11 cellular contexts compared by ENCODE assay signal in genomic region chr20:49821850-49822249, GRCh38. TPM values are rescaled to one million over a fixed set of nuclear protein-coding genes. Genes with fewer than 3 reads are reported as not detected.
DNase-seq lines count a peak whose midpoint lies in the region; ATAC-seq and TF ChIP-seq lines count a peak whose summit lies in the region.
"Had no signal": no experiment of that assay in that cellular context is flagged by ENCODE, and none has a peak within 500 bp of the region (broad histone marks: within the 10 kb centered on the region; RNA-seq: fewer than 3 reads in every experiment).

No MANE protein-coding gene starts in this region.

- TF ChIP-seq CTCF in SK-N-SH (IDR thresholded peaks at IDR 0.05) = no peak
- no peak for TF ChIP-seq CTCF in SU-DHL-6 (IDR thresholded peaks at IDR 0.05; ENCODE audit: insufficient read depth, low read length, poor library complexity, severe bottlenecking)
- peak; percentile 63 for TF ChIP-seq CTCF in fibroblast of the aortic adventitia (IDR thresholded peaks at IDR 0.05; ENCODE audit: insufficient read depth, low read length)

- no peak overlapping the region for H3K4me3 Mint-ChIP-seq in stimulated activated effector memory CD8-positive, alpha-beta T cell treated with anti-CD3 and anti-CD28 coated beads, Interleukin-12 subunit alpha, Interleukin-12 subunit beta, amount 100 ng/mL, for 72 hours
- H3K4me3 Mint-ChIP-seq: immature natural killer cell had no signal

- H3K36me3 ChIP-seq in SK-N-SH (replicated peaks in 1 of 2; ENCODE audit: control insufficient read depth in 1 of 2, insufficient read depth in 2 of 2, low read length in 1 of 2) (peaks cover 35 to 52% of the 10 kb centered on the region in 2 experiments), SU-DHL-6 (ENCODE audit: low read length) (peaks cover 39% of the 10 kb centered on the region)

- CTCF ChIA-PET in SK-N-SH (lab: Yijun Ruan, JAX) = interaction anchor here (3.3 kb wide), 1 partner anchor 24 kb away, joined by 10 read pairs; no protein-coding TSS in a partner anchor

- ATAC-seq in SK-N-SH treated with all-trans-retinoic acid at 6 μM for 48 hours (peak; percentile 59; the same call in 1 of the 3 replicates), GM21576 (IDR thresholded peaks at IDR 0.05; ENCODE audit: unreplicated experiment) (no peak), GM18868 (IDR thresholded peaks at IDR 0.05; ENCODE audit: unreplicated experiment) (no peak)
- ATAC-seq in stimulated activated effector memory CD8-positive, alpha-beta T cell treated with anti-CD3 and anti-CD28 coated beads, Interleukin-12 subunit alpha, Interleukin-12 subunit beta, amount 100 ng/mL, for 72 hours = peak; percentile 76

- H3K27me3 ChIP-seq in SK-N-SH (ENCODE audit: insufficient read depth) (no peaks in the 10 kb centered on the region), SU-DHL-6 (ENCODE audit: low read length) (no peaks in the 10 kb centered on the region)

- H3K79me2 ChIP-seq in SK-N-SH (ENCODE audit: insufficient read depth) = peaks cover 18% of the 10 kb centered on the region; the same call in 1 of the 2 replicates
- peaks cover 28% of the 10 kb centered on the region for H3K79me2 ChIP-seq in SU-DHL-6 (ENCODE audit: insufficient read depth, low read length)

- H3K4me1 Mint-ChIP-seq in stimulated activated effector memory CD8-positive, alpha-beta T cell treated with anti-CD3 and anti-CD28 coated beads, Interleukin-12 subunit alpha, Interleukin-12 subunit beta, amount 100 ng/mL, for 72 hours = peaks cover 39% of the 10 kb centered on the region

- no peak overlapping the region; a peak in 1 of 4 replicates for H3K27ac ChIP-seq in SK-N-SH (ENCODE audit: low read depth in 2 of 2, low read length in 1 of 2)
- peak overlapping the region; percentile 89 for H3K27ac ChIP-seq in SU-DHL-6 (ENCODE audit: low read depth, low read length)

- no peak overlapping the region for H3K4me3 ChIP-seq in SK-N-SH (ENCODE audit: low read depth in 2 of 2, low read length in 1 of 2)
- no peak overlapping the region for H3K4me3 ChIP-seq in SU-DHL-6 (ENCODE audit: insufficient read depth, low read length, poor library complexity, severe bottlenecking)
- no peak overlapping the region for H3K4me3 ChIP-seq in fibroblast of the aortic adventitia (ENCODE audit: low read depth, low read length)
- H3K4me3 ChIP-seq: A549, HAP-1 had no signal

- H2AFZ ChIP-seq in SK-N-SH (ENCODE audit: low read depth) = no peak overlapping the region
- no peak overlapping the region for H2AFZ ChIP-seq in SU-DHL-6 (ENCODE audit: low read depth, low read length, severe bottlenecking)

- peaks cover 99% of the 10 kb centered on the region for H3K36me3 Mint-ChIP-seq in stimulated activated effector memory CD8-positive, alpha-beta T cell treated with anti-CD3 and anti-CD28 coated beads, Interleukin-12 subunit alpha, Interleukin-12 subunit beta, amount 100 ng/mL, for 72 hours

- H3K4me2 ChIP-seq in SK-N-SH (no peak overlapping the region), SU-DHL-6 (ENCODE audit: low read depth, low read length, poor library complexity, severe bottlenecking) (peak overlapping the region; percentile 40)

- no peak overlapping the region for H3K9ac ChIP-seq in SK-N-SH
- H3K9ac ChIP-seq in SU-DHL-6 (ENCODE audit: low read length) = peak overlapping the region; percentile 33

- H3K9me2 ChIP-seq in SK-N-SH (no peaks in the 10 kb centered on the region), SU-DHL-6 (replicated peaks; ENCODE audit: insufficient read depth, low read length) (no peaks in the 10 kb centered on the region)

- H4K20me1 ChIP-seq in SK-N-SH (ENCODE audit: insufficient read depth) (no peaks in the 10 kb centered on the region), SU-DHL-6 (ENCODE audit: low read depth, low read length) (no peaks in the 10 kb centered on the region)

- no peak for DNase-seq in SK-N-SH
- DNase-seq in fibroblast of the aortic adventitia (ENCODE audit: low read depth) = peak; percentile 77
- no peak for DNase-seq in stimulated activated effector memory CD8-positive, alpha-beta T cell treated with anti-CD3 and anti-CD28 coated beads, Interleukin-12 subunit alpha, Interleukin-12 subunit beta, amount 100 ng/mL, for 72 hours (ENCODE audit: low spot score in 2 of 2)
- DNase-seq in SHP77 (lab: John Stamatoyannopoulos, UW) = no peak
- DNase-seq: immature natural killer cell had no signal

- H3K9me3 ChIP-seq in SK-N-SH (no peaks in the 10 kb centered on the region), SU-DHL-6 (ENCODE audit: insufficient read depth, low read length) (no peaks in the 10 kb centered on the region)
- H3K9me3 ChIP-seq: HAP-1 had no signal

- no peak for TF ChIP-seq RAD21 in SK-N-SH (IDR thresholded peaks at IDR 0.05; ENCODE audit: low read length)

- TF ChIP-seq EP300 in SK-N-SH (IDR thresholded peaks at IDR 0.05; ENCODE audit: borderline replicate concordance in 1 of 2, low read depth in 1 of 2, low read length in 1 of 2) = no peak

- no peaks in the 10 kb centered on the region for H3F3A ChIP-seq in SK-N-SH (replicated peaks; ENCODE audit: insufficient read depth)
- peaks cover 49% of the 10 kb centered on the region for H3F3A ChIP-seq in SU-DHL-6 (ENCODE audit: insufficient read depth)

- 78% methylated on average over 2 of the region's 2 CpGs for WGBS in SK-N-SH (ENCODE audit: low lambda C conversion rate)

- no peak overlapping the region for H3K27ac Mint-ChIP-seq in stimulated activated effector memory CD8-positive, alpha-beta T cell treated with anti-CD3 and anti-CD28 coated beads, Interleukin-12 subunit alpha, Interleukin-12 subunit beta, amount 100 ng/mL, for 72 hours

- no peaks in the 10 kb centered on the region for H3K4me1 ChIP-seq in SK-N-SH (ENCODE audit: control insufficient read depth in 1 of 2, insufficient read depth in 2 of 2, low read depth in 1 of 2, low read length in 1 of 2)

- POLR2A ChIA-PET in SK-N-SH (lab: Yijun Ruan, JAX) = interaction anchor here (0.6 kb wide), 1 partner anchor 22 kb away, joined by 3 read pairs; no protein-coding TSS in a partner anchor

- peaks cover 2% of the 10 kb centered on the region for H3K9me3 Mint-ChIP-seq in stimulated activated effector memory CD8-positive, alpha-beta T cell treated with anti-CD3 and anti-CD28 coated beads, Interleukin-12 subunit alpha, Interleukin-12 subunit beta, amount 100 ng/mL, for 72 hours
- H3K9me3 Mint-ChIP-seq: immature natural killer cell had no signal

TF ChIP-seq in SK-N-SH treated with all-trans-retinoic acid at 6 μM for 48 hours, 23 proteins besides CTCF, POLR2A, EP300 and RAD21 (continues in another document):
- TF ChIP-seq ZC3H10 (CRISPR knock-in tag; IDR thresholded peaks at IDR 0.05) (no peak), POU6F1 (CRISPR knock-in tag; IDR thresholded peaks at IDR 0.05; ENCODE audit: borderline replicate concordance, low read depth) (no peak)

TF ChIP-seq in SK-N-SH, 30 proteins besides CTCF, POLR2A, EP300 and RAD21:
- TF ChIP-seq FOXJ3 (CRISPR knock-in tag; IDR thresholded peaks at IDR 0.05) (no peak), EZH2phosphoT487 (IDR thresholded peaks at IDR 0.05; ENCODE audit: borderline replicate concordance, low read depth) (no peak), USF2 (IDR thresholded peaks at IDR 0.05; ENCODE audit: borderline replicate concordance, low read depth, low read length) (no peak), TAF1 (IDR thresholded peaks at IDR 0.05; ENCODE audit: borderline replicate concordance, low read depth, low read length) (no peak), JUND (IDR thresholded peaks at IDR 0.05) (no peak), PBX3 (IDR thresholded peaks at IDR 0.05) (no peak), FOSL2 (IDR thresholded peaks at IDR 0.05; ENCODE audit: borderline replicate concordance, low read depth) (no peak), TCF12 (IDR thresholded peaks at IDR 0.05) (no peak), MXI1 (IDR thresholded peaks at IDR 0.05; ENCODE audit: low read depth, low read length) (no peak)
- TF ChIP-seq, protein P1, sequence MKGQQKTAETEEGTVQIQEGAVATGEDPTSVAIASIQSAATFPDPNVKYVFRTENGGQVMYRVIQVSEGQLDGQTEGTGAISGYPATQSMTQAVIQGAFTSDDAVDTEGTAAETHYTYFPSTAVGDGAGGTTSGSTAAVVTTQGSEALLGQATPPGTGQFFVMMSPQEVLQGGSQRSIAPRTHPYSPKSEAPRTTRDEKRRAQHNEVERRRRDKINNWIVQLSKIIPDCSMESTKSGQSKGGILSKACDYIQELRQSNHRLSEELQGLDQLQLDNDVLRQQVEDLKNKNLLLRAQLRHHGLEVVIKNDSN (IDR thresholded peaks at IDR 0.05; ENCODE audit: borderline replicate concordance, low read depth) = no peak
- TF ChIP-seq, protein P2, sequence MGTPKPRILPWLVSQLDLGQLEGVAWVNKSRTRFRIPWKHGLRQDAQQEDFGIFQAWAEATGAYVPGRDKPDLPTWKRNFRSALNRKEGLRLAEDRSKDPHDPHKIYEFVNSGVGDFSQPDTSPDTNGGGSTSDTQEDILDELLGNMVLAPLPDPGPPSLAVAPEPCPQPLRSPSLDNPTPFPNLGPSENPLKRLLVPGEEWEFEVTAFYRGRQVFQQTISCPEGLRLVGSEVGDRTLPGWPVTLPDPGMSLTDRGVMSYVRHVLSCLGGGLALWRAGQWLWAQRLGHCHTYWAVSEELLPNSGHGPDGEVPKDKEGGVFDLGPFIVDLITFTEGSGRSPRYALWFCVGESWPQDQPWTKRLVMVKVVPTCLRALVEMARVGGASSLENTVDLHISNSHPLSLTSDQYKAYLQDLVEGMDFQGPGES (IDR thresholded peaks at IDR 0.05; ENCODE audit: low read depth, low read length) = no peak

RNA-seq across cellular contexts. Expression of gene SLC9A8, which starts 9.2 kb away (rescaled TPM):
- 2.8 and 3.4 TPM in 2 replicates for polyA plus RNA-seq in SK-N-SH (2012; rRNA removed)
- 1.4 and 2.1 TPM in 2 replicates for polyA plus RNA-seq in SK-N-SH (2012; cell fraction: cytosol; rRNA removed)
- polyA plus RNA-seq in SK-N-SH (2012; cell fraction: nucleus; rRNA removed) = 14.7 and 15.7 TPM in 2 replicates
- total RNA-seq in fibroblast of the aortic adventitia (ENCODE audit: low replicate concordance) = 2.9 and 10.5 TPM in 2 replicates

Comparison
In these comparisons a context has a peak if more than half of its experiments do, and no peak if none do; other contexts are left out.
1. ATAC-seq: peak in SK-N-SH treated with all-trans-retinoic acid at 6 μM for 48 hours (single experiment) and stimulated activated effector memory CD8-positive, alpha-beta T cell treated with anti-CD3 and anti-CD28 coated beads, Interleukin-12 subunit alpha, Interleukin-12 subunit beta, amount 100 ng/mL, for 72 hours (single experiment); none in GM21576 (single experiment) and GM18868 (single experiment).